Comparison of ENCODE assay signal across 29 cellular contexts in genomic region chr15:99818872-99819271, GRCh38.
"Had no signal": no experiment of that assay in that cellular context is flagged by ENCODE, and none has a peak within 500 bp of the region (broad histone marks: within the 10 kb centered on the region; RNA-seq: fewer than 3 reads in every experiment).

No MANE protein-coding gene starts in this region.

- FAIRE-seq: bronchial epithelial cell, HepG2, TTC549 had no signal

- ATAC-seq: HepG2, PC-3 had no signal

- H3K27ac ChIP-seq: Peyer's patch, VCaP had no signal

- H3K4me3 ChIP-seq: Peyer's patch had no signal

- H3K27me3 ChIP-seq: Peyer's patch had no signal

- DNase-seq: activated B cell treated with CpG ODN at 0.5 μM for 24 hours; activated CD4-positive, alpha-beta memory T cell treated with anti-CD3 and anti-CD28 coated beads for 36 hours; activated CD4-positive, alpha-beta T cell treated with anti-CD3 and anti-CD28 coated beads for 4 hours; activated CD4-positive, alpha-beta T cell treated with anti-CD3 and anti-CD28 coated beads, Interleukin-2, amount 50 U/mL, for 1 hour; activated CD4-positive, CD25-positive, alpha-beta regulatory T cell treated with anti-CD3 and anti-CD28 coated beads, Interleukin-2, amount 50 U/mL, for 72 hours; activated gamma-delta T cell; activated naive CD4-positive, alpha-beta T cell treated with Interleukin-2 at 50 U/mL for 16 hours; activated T-cell treated with anti-CD3 and anti-CD28 coated beads, Interleukin-2, amount 50 U/mL, for 1 hour; anterior cingulate cortex; central memory CD4-positive, alpha-beta T cell; Karpas-422; KBM-7; NCI-H1105; NCI-H1417 treated with DMSO at 0.1 percent for 48 hours; NCI-H187 treated with DMSO at 0.1 percent for 48 hours; NCI-H2171 treated with DMSO at 0.1 percent for 48 hours; NCI-H2227 treated with DMSO at 0.1 percent for 48 hours; NCI-H446; NCI-H510A treated with DMSO at 0.1 percent for 48 hours; NCI-H526 treated with DMSO at 0.1 percent for 48 hours; NCI-H774; PC-3; Peyer's patch; RPMI8226; T1000 had no signal

- H3K9me3 ChIP-seq: Peyer's patch had no signal

- H3K4me1 ChIP-seq: Peyer's patch had no signal

- H3K36me3 ChIP-seq: Peyer's patch had no signal
